ENCODE assay signal across 9 cellular contexts in genomic region chr2:204871246-204871953, GRCh38.
DNase-seq lines count a peak whose midpoint lies in the region; ATAC-seq and TF ChIP-seq lines count a peak whose summit lies in the region.
"Had no signal": no experiment of that assay in that cellular context is flagged by ENCODE, and none has a peak within 500 bp of the region (broad histone marks: within the 10 kb centered on the region; RNA-seq: fewer than 3 reads in every experiment).

No MANE protein-coding gene starts in this region.

- peak overlapping the region in 8 of 11 experiments; percentile 10 to 58 (median 45); a peak in 10 of 22 replicates for H3K27ac ChIP-seq in BLaER1 treated with 17β-estradiol and CSF1 and Interleukin-3, amounts not matched to agents 10 nM and 100 nM
- H3K27ac ChIP-seq in heart right ventricle, result peak overlapping the region in 3 of 10 donors; percentile 2 to 41 (median 25)
- no peak overlapping the region for H3K27ac ChIP-seq in vagina
- H3K27ac ChIP-seq: upper lobe of left lung had no signal

- intact Hi-C loops in heart right ventricle (cut with DNase I), result loop anchor here in 4 of 10 donors (2.0 to 10.0 kb wide), 3 partner anchors 803 to 1053 kb away; no protein-coding TSS in a partner anchor
- intact Hi-C loops in vagina (cut with DNase I), result no loop called here

- no peaks in the 10 kb centered on the region for H4K20me1 ChIP-seq in BLaER1 treated with 17β-estradiol and CSF1 and Interleukin-3, amounts not matched to agents 10 nM and 100 nM

- no peaks in the 10 kb centered on the region for H3K27me3 ChIP-seq in BLaER1 treated with 17β-estradiol and CSF1 and Interleukin-3, amounts not matched to agents 10 nM and 100 nM
- H3K27me3 ChIP-seq in heart right ventricle, result no peaks in the 10 kb centered on the region
- no peaks in the 10 kb centered on the region for H3K27me3 ChIP-seq in vagina
- H3K27me3 ChIP-seq: upper lobe of left lung had no signal

- H3K9me3 ChIP-seq in BLaER1 treated with 17β-estradiol and CSF1 and Interleukin-3, amounts not matched to agents 10 nM and 100 nM (replicated peaks in 1 of 11), result no peaks in the 10 kb centered on the region
- no peaks in the 10 kb centered on the region for H3K9me3 ChIP-seq in heart right ventricle
- no peaks in the 10 kb centered on the region for H3K9me3 ChIP-seq in vagina
- H3K9me3 ChIP-seq: upper lobe of left lung had no signal

- DNase-seq in HT1080 (ENCODE audit: low read depth) (peak; percentile 68), SW480 (ENCODE audit: low spot score) (peak; percentile 40), heart right ventricle (no peak), vagina (ENCODE audit: extremely low spot score in 2 of 2) (no peak), NCI-H1436 treated with DMSO at 0.1 percent for 48 hours (lab: John Stamatoyannopoulos, UW) (no peak)
- DNase-seq: upper lobe of left lung had no signal

- H3K36me3 ChIP-seq in BLaER1 treated with 17β-estradiol and CSF1 and Interleukin-3, amounts not matched to agents 10 nM and 100 nM, result no peaks in the 10 kb centered on the region
- no peaks in the 10 kb centered on the region for H3K36me3 ChIP-seq in heart right ventricle
- H3K36me3 ChIP-seq in vagina, result no peaks in the 10 kb centered on the region
- H3K36me3 ChIP-seq: upper lobe of left lung had no signal

- H3K4me2 ChIP-seq in BLaER1 treated with 17β-estradiol and CSF1 and Interleukin-3, amounts not matched to agents 10 nM and 100 nM, result peak overlapping the region in 7 of 11 experiments; percentile 4 to 56 (median 9); a peak in 8 of 22 replicates

- no peak overlapping the region for H3K9ac ChIP-seq in BLaER1 treated with 17β-estradiol and CSF1 and Interleukin-3, amounts not matched to agents 10 nM and 100 nM

- TF ChIP-seq POLR2A in vagina (IDR thresholded peaks at IDR 0.05), result no peak

- H3K4me1 ChIP-seq in BLaER1 treated with 17β-estradiol and CSF1 and Interleukin-3, amounts not matched to agents 10 nM and 100 nM, result peaks cover 0 to 15% (median 1%) of the 10 kb centered on the region in 10 experiments; a peak in 8 of 20 replicates
- H3K4me1 ChIP-seq in heart right ventricle (peaks cover 0 to 26% (median 18%) of the 10 kb centered on the region in 9 donors), vagina (peaks cover 11% of the 10 kb centered on the region)

- WGBS in heart right ventricle, 2 donors, result 66 to 73% methylated on average over 1 of the region's 1 CpG

- TF ChIP-seq CTCF in heart right ventricle (IDR thresholded peaks at IDR 0.05), result peak in 8 of 9 donors; percentile 7 to 63 (median 46)
- peak in 2 of 3 experiments; percentile 16 to 42 for TF ChIP-seq CTCF in vagina (IDR thresholded peaks at IDR 0.05)

- ATAC-seq in heart right ventricle (peak in 5 of 8 donors; percentile 35 to 58 (median 42)), HG03521 (IDR thresholded peaks at IDR 0.05; ENCODE audit: unreplicated experiment) (no peak), HG02885 (IDR thresholded peaks at IDR 0.05; ENCODE audit: poor library complexity, unreplicated experiment) (no peak)

- H3K4me3 ChIP-seq in BLaER1 treated with 17β-estradiol and CSF1 and Interleukin-3, amounts not matched to agents 10 nM and 100 nM, result no peak overlapping the region
- no peak overlapping the region for H3K4me3 ChIP-seq in heart right ventricle
- no peak overlapping the region for H3K4me3 ChIP-seq in vagina
- H3K4me3 ChIP-seq: upper lobe of left lung had no signal

Comparison
In these comparisons a context has a peak if more than half of its experiments do, and no peak if none do; other contexts are left out.
1. DNase-seq: peak in HT1080 (single experiment) and SW480 (single experiment); none in heart right ventricle (0 of 2), vagina (0 of 2) and NCI-H1436 treated with DMSO at 0.1 percent for 48 hours (single experiment).
2. ATAC-seq: peak in heart right ventricle (5 of 8); none in HG03521 (single experiment) and HG02885 (single experiment).